Comparison of ENCODE assay signal across 1 cellular context in the genomic region with DNA sequence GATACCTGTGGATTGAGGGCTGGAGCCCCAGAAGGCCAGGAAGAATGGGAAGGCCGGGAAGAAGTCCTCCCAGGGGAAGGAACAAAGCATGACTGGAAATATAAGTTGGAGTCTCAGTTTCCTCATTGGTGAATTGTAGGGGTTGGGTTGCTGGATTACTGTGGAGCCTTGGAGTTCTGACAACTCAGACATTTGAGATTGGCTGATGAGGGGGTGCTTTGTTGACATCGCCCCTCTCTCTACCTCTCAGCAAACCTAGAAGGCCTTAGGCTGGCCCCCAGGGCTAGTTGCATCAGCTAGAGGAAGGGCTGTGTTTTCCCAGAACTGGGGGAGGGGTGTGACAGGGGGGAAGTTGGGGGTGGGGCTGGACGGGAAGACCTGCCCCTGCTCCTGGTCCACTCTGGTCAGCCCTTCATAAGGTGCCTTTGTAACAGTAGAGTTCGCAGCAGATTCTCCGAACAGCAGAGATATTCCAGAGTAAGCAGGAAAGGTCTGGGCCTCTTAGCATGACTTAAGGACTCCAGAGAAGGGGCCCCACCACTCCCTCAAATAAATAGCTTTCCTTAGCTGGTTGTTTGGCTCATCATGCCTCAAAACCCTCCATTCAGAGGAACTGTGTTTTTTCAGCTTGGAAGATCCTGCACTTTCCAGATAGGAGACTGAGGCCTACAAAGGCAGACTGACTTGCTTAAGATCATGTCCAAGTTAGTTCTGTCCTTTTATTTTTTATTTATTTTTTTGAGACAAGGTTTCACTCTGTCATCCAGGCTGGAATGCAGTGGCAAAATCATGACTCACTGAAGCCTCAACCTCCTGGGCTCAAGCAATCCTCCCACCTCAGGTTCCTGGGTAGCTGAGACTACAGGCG.
TF ChIP-seq lines count a peak whose summit lies in the region.

No MANE protein-coding gene starts in this region.

TF ChIP-seq in HepG2, 621 proteins besides CTCF, POLR2A, EP300 and RAD21 (continued from another document and continues in another):
- TF ChIP-seq, protein P1, sequence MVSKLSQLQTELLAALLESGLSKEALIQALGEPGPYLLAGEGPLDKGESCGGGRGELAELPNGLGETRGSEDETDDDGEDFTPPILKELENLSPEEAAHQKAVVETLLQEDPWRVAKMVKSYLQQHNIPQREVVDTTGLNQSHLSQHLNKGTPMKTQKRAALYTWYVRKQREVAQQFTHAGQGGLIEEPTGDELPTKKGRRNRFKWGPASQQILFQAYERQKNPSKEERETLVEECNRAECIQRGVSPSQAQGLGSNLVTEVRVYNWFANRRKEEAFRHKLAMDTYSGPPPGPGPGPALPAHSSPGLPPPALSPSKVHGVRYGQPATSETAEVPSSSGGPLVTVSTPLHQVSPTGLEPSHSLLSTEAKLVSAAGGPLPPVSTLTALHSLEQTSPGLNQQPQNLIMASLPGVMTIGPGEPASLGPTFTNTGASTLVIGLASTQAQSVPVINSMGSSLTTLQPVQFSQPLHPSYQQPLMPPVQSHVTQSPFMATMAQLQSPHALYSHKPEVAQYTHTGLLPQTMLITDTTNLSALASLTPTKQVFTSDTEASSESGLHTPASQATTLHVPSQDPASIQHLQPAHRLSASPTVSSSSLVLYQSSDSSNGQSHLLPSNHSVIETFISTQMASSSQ (IDR thresholded peaks at IDR 0.05; ENCODE audit: low read depth) = no peak
- TF ChIP-seq, protein P1 (CRISPR knock-in tag; IDR thresholded peaks at IDR 0.05; ENCODE audit: borderline replicate concordance) = no peak
- peak; percentile 10; the same call in 1 of the 2 replicates for TF ChIP-seq CHD2 (IDR thresholded peaks at IDR 0.05; ENCODE audit: low read depth, low read length)
- TF ChIP-seq, protein P2, sequence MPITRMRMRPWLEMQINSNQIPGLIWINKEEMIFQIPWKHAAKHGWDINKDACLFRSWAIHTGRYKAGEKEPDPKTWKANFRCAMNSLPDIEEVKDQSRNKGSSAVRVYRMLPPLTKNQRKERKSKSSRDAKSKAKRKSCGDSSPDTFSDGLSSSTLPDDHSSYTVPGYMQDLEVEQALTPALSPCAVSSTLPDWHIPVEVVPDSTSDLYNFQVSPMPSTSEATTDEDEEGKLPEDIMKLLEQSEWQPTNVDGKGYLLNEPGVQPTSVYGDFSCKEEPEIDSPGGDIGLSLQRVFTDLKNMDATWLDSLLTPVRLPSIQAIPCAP (CRISPR knock-in tag; IDR thresholded peaks at IDR 0.05; ENCODE audit: low read depth) = no peak
- no peak for TF ChIP-seq KLF9 (CRISPR knock-in tag; IDR thresholded peaks at IDR 0.05; ENCODE audit: low read depth)
- no peak for TF ChIP-seq RNF2 (conservative IDR thresholded peaks at IDR 0.05; ENCODE audit: low read depth)
- TF ChIP-seq DNMT3B (CRISPR knock-in tag; conservative IDR thresholded peaks at IDR 0.05) = 0 out of 2 replicates have a peak, but pooled peaks have one; percentile 43
- TF ChIP-seq ZNF570 (CRISPR knock-in tag; IDR thresholded peaks at IDR 0.05; ENCODE audit: borderline replicate concordance) = no peak
- TF ChIP-seq RXRA (CRISPR knock-in tag; IDR thresholded peaks at IDR 0.05) = no peak; the same call in 1 of the 2 replicates
- TF ChIP-seq ATAD3A (CRISPR knock-in tag; IDR thresholded peaks at IDR 0.05) = no peak
- TF ChIP-seq, protein P3, sequence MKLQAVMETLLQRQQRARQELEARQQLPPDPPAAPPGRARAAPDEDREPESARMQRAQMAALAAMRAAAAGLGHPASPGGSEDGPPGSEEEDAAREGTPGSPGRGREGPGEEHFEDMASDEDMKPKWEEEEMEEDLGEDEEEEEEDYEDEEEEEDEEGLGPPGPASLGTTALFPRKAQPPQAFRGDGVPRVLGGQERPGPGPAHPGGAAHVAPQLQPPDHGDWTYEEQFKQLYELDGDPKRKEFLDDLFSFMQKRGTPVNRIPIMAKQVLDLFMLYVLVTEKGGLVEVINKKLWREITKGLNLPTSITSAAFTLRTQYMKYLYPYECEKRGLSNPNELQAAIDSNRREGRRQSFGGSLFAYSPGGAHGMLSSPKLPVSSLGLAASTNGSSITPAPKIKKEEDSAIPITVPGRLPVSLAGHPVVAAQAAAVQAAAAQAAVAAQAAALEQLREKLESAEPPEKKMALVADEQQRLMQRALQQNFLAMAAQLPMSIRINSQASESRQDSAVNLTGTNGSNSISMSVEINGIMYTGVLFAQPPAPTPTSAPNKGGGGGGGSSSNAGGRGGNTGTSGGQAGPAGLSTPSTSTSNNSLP (IDR thresholded peaks at IDR 0.05; ENCODE audit: low read depth, low read length) = no peak
- no peak for TF ChIP-seq POGZ (CRISPR knock-in tag; IDR thresholded peaks at IDR 0.05)
- TF ChIP-seq MXI1 (IDR thresholded peaks at IDR 0.05; ENCODE audit: borderline replicate concordance, low read depth, low read length) = no peak
- no peak for TF ChIP-seq SMYD3 (CRISPR knock-in tag; IDR thresholded peaks at IDR 0.05)
- peak; percentile 23; the same call in 1 of the 2 replicates for TF ChIP-seq ZMYM4 (CRISPR knock-in tag; IDR thresholded peaks at IDR 0.05)
- TF ChIP-seq RFXANK (CRISPR knock-in tag; IDR thresholded peaks at IDR 0.05) = no peak
- TF ChIP-seq ZNF44 (CRISPR knock-in tag; IDR thresholded peaks at IDR 0.05) = no peak
- TF ChIP-seq NAIF1 (CRISPR knock-in tag; IDR thresholded peaks at IDR 0.05; ENCODE audit: borderline replicate concordance) = no peak
- no peak for TF ChIP-seq RORA (CRISPR knock-in tag; IDR thresholded peaks at IDR 0.05)
- no peak for TF ChIP-seq TAF15 (IDR thresholded peaks at IDR 0.05; ENCODE audit: low read depth, low read length, poor library complexity, severe bottlenecking)
- no peak for TF ChIP-seq SRSF4 (IDR thresholded peaks at IDR 0.05; ENCODE audit: low read depth, low read length, poor library complexity, severe bottlenecking)
- TF ChIP-seq ATM (IDR thresholded peaks at IDR 0.05; ENCODE audit: borderline replicate concordance) = no peak
- no peak for TF ChIP-seq ZNF883 (CRISPR knock-in tag; IDR thresholded peaks at IDR 0.05; ENCODE audit: not compliant biosample characterization)
- TF ChIP-seq, protein P4, sequence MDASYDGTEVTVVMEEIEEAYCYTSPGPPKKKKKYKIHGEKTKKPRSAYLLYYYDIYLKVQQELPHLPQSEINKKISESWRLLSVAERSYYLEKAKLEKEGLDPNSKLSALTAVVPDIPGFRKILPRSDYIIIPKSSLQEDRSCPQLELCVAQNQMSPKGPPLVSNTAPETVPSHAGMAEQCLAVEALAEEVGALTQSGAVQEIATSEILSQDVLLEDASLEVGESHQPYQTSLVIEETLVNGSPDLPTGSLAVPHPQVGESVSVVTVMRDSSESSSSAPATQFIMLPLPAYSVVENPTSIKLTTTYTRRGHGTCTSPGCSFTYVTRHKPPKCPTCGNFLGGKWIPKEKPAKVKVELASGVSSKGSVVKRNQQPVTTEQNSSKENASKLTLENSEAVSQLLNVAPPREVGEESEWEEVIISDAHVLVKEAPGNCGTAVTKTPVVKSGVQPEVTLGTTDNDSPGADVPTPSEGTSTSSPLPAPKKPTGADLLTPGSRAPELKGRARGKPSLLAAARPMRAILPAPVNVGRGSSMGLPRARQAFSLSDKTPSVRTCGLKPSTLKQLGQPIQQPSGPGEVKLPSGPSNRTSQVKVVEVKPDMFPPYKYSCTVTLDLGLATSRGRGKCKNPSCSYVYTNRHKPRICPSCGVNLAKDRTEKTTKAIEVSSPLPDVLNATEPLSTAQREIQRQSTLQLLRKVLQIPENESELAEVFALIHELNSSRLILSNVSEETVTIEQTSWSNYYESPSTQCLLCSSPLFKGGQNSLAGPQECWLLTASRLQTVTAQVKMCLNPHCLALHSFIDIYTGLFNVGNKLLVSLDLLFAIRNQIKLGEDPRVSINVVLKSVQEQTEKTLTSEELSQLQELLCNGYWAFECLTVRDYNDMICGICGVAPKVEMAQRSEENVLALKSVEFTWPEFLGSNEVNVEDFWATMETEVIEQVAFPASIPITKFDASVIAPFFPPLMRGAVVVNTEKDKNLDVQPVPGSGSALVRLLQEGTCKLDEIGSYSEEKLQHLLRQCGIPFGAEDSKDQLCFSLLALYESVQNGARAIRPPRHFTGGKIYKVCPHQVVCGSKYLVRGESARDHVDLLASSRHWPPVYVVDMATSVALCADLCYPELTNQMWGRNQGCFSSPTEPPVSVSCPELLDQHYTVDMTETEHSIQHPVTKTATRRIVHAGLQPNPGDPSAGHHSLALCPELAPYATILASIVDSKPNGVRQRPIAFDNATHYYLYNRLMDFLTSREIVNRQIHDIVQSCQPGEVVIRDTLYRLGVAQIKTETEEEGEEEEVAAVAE (CRISPR knock-in tag; IDR thresholded peaks at IDR 0.05; ENCODE audit: borderline replicate concordance) = no peak
- TF ChIP-seq REPIN1 (CRISPR knock-in tag; IDR thresholded peaks at IDR 0.05; ENCODE audit: borderline replicate concordance, low read depth) = no peak
- TF ChIP-seq, protein P5, sequence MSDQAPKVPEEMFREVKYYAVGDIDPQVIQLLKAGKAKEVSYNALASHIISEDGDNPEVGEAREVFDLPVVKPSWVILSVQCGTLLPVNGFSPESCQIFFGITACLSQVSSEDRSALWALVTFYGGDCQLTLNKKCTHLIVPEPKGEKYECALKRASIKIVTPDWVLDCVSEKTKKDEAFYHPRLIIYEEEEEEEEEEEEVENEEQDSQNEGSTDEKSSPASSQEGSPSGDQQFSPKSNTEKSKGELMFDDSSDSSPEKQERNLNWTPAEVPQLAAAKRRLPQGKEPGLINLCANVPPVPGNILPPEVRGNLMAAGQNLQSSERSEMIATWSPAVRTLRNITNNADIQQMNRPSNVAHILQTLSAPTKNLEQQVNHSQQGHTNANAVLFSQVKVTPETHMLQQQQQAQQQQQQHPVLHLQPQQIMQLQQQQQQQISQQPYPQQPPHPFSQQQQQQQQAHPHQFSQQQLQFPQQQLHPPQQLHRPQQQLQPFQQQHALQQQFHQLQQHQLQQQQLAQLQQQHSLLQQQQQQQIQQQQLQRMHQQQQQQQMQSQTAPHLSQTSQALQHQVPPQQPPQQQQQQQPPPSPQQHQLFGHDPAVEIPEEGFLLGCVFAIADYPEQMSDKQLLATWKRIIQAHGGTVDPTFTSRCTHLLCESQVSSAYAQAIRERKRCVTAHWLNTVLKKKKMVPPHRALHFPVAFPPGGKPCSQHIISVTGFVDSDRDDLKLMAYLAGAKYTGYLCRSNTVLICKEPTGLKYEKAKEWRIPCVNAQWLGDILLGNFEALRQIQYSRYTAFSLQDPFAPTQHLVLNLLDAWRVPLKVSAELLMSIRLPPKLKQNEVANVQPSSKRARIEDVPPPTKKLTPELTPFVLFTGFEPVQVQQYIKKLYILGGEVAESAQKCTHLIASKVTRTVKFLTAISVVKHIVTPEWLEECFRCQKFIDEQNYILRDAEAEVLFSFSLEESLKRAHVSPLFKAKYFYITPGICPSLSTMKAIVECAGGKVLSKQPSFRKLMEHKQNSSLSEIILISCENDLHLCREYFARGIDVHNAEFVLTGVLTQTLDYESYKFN (CRISPR knock-in tag; conservative IDR thresholded peaks at IDR 0.05) = peak; percentile 33; the same call in 1 of the 2 replicates
- TF ChIP-seq CCAR2 (optimal IDR thresholded peaks at IDR 0.05; ENCODE audit: low read depth, low read length) = no peak
- no peak for TF ChIP-seq NPAS2 (CRISPR knock-in tag; IDR thresholded peaks at IDR 0.05; ENCODE audit: borderline replicate concordance)
- TF ChIP-seq PAWR (CRISPR knock-in tag; IDR thresholded peaks at IDR 0.05; ENCODE audit: borderline replicate concordance) = no peak
- TF ChIP-seq ZNF672 (CRISPR knock-in tag; IDR thresholded peaks at IDR 0.05) = no peak
- no peak for TF ChIP-seq SMAD9 (CRISPR knock-in tag; IDR thresholded peaks at IDR 0.05)
- TF ChIP-seq, protein P6, sequence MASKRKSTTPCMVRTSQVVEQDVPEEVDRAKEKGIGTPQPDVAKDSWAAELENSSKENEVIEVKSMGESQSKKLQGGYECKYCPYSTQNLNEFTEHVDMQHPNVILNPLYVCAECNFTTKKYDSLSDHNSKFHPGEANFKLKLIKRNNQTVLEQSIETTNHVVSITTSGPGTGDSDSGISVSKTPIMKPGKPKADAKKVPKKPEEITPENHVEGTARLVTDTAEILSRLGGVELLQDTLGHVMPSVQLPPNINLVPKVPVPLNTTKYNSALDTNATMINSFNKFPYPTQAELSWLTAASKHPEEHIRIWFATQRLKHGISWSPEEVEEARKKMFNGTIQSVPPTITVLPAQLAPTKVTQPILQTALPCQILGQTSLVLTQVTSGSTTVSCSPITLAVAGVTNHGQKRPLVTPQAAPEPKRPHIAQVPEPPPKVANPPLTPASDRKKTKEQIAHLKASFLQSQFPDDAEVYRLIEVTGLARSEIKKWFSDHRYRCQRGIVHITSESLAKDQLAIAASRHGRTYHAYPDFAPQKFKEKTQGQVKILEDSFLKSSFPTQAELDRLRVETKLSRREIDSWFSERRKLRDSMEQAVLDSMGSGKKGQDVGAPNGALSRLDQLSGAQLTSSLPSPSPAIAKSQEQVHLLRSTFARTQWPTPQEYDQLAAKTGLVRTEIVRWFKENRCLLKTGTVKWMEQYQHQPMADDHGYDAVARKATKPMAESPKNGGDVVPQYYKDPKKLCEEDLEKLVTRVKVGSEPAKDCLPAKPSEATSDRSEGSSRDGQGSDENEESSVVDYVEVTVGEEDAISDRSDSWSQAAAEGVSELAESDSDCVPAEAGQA (IDR thresholded peaks at IDR 0.05; ENCODE audit: low read depth) = no peak
- TF ChIP-seq, protein P6 (CRISPR knock-in tag; IDR thresholded peaks at IDR 0.05; ENCODE audit: borderline replicate concordance) = no peak
- TF ChIP-seq HMG20B (CRISPR knock-in tag; conservative IDR thresholded peaks at IDR 0.05) = no peak
- no peak for TF ChIP-seq ZNF737 (CRISPR knock-in tag; IDR thresholded peaks at IDR 0.05; ENCODE audit: borderline replicate concordance)
- TF ChIP-seq BCL6 (CRISPR knock-in tag; IDR thresholded peaks at IDR 0.05) = peak; percentile 78
